ENCODE assay signal across 1 cellular context in the genomic region with DNA sequence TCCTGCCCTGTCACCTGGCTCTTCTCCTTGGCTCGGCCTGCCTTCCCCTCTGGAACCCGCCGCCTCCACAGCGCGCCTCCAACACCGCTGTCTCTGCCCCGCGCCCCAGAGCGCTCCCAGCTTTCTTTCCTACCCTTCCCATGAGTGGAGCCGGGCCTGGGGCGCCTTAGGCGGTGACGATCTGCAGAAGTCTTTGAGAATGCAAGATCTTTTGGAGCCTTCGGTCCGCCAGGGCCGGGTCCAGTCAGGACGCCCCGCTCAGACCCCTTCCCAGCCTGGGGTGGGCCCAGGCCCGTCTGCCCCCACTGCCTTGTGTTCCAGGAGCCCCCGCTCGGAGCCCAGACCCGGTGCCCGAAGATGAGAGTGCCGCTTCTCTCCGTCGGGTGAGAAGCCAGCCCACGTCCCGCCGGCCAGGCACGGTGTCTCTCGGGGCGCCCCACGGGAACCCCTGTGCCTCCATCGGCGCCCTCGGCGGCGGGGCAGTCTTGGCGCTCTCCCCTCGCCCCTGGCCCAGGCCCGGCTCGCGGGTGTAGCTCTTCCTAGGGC.
TF ChIP-seq lines count a peak whose summit lies in the region.

No MANE protein-coding gene starts in this region.

TF ChIP-seq in H1, 55 proteins besides CTCF, POLR2A, EP300 and RAD21:
- TF ChIP-seq CTBP2 (IDR thresholded peaks at IDR 0.05; ENCODE audit: borderline replicate concordance, insufficient read depth, insufficient read length, low read length) (no peak), KDM4A (IDR thresholded peaks at IDR 0.05; ENCODE audit: low read depth, low read length, severe bottlenecking) (peak; percentile 87), TAF7 (optimal IDR thresholded peaks at IDR 0.05; ENCODE audit: borderline replicate concordance, low read depth, low read length) (no peak), EZH2 (IDR thresholded peaks at IDR 0.05; ENCODE audit: low read depth, low read length, severe bottlenecking) (peak; percentile 63), CEBPB (IDR thresholded peaks at IDR 0.05; ENCODE audit: low read depth, low read length) (no peak), HDAC6 (IDR thresholded peaks at IDR 0.05; ENCODE audit: low read depth, low read length) (no peak), KDM1A (IDR thresholded peaks at IDR 0.05; ENCODE audit: borderline replicate concordance, low read length) (no peak), SRF (IDR thresholded peaks at IDR 0.05; ENCODE audit: low read depth, low read length) (no peak), CBX8 (IDR thresholded peaks at IDR 0.05; ENCODE audit: borderline replicate concordance, low read depth, low read length) (no peak), FOSL1 (IDR thresholded peaks at IDR 0.05; ENCODE audit: insufficient read depth, low read depth, low read length) (no peak), SUZ12 (IDR thresholded peaks at IDR 0.05; ENCODE audit: low read length) (peak; percentile 73; the same call in 1 of the 2 replicates)
- TF ChIP-seq, protein P1, sequence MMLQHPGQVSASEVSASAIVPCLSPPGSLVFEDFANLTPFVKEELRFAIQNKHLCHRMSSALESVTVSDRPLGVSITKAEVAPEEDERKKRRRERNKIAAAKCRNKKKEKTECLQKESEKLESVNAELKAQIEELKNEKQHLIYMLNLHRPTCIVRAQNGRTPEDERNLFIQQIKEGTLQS (IDR thresholded peaks at IDR 0.05; ENCODE audit: insufficient read depth, low read depth, low read length), result no peak
- TF ChIP-seq, protein P2, sequence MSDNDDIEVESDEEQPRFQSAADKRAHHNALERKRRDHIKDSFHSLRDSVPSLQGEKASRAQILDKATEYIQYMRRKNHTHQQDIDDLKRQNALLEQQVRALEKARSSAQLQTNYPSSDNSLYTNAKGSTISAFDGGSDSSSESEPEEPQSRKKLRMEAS (IDR thresholded peaks at IDR 0.05), result no peak; the same call in 1 of the 2 replicates
- TF ChIP-seq, protein P3, sequence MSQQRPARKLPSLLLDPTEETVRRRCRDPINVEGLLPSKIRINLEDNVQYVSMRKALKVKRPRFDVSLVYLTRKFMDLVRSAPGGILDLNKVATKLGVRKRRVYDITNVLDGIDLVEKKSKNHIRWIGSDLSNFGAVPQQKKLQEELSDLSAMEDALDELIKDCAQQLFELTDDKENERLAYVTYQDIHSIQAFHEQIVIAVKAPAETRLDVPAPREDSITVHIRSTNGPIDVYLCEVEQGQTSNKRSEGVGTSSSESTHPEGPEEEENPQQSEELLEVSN (IDR thresholded peaks at IDR 0.05), result 0 out of 2 replicates have a peak, but pooled peaks have one; percentile 21
TF ChIP-seq in H1: peak in this region for 4.
